10 cellular contexts compared by ENCODE assay signal in the genomic region with DNA sequence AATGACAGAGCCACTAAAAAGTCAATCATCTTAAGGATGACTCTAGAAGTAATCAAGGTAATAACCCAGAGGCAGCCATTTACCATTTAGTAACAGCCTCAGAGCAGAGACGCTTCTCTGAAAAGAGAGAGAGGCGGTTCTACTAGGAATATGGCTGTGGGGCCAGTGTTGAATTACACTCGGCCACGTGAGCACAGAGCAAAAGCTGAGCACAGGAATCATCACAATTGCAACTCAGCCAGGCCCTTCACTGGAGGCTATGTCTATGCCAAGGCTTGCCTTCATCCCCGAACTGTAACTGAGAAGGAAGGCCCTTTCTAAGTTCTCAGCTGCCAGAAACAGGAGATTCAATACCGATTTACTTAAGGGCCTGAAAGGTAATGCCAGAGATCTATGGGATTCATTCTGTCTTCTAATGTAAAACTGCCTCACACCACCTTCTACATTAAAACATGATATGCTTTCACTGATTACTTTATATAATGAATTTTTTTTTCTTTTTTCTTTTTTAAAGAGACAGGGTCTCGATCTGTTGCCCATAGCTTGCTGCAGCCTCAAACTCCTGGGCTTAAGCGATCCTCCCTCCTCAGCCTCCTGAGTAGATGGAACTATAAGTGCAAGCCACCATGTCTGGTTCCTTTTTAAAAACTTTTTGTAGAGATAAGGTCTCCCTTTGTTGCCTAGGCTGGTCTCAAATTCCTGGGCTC.
A peak's percentile ranks its signal among the peaks of the same experiment; 100 is the strongest.
DNase-seq lines count a peak whose midpoint lies in the region; ATAC-seq and TF ChIP-seq lines count a peak whose summit lies in the region.
"Had no signal": no experiment of that assay in that cellular context is flagged by ENCODE, and none has a peak within 500 bp of the region (broad histone marks: within the 10 kb centered on the region; RNA-seq: fewer than 3 reads in every experiment).

No MANE protein-coding gene starts in this region.

- H3K4me1 Mint-ChIP-seq in osteocyte (ENCODE audit: unreplicated experiment): peaks cover 8% of the 10 kb centered on the region
- peaks cover 8% of the 10 kb centered on the region for H3K4me1 Mint-ChIP-seq in T-helper 17 cell

- H3K4me3 Mint-ChIP-seq in osteocyte (ENCODE audit: unreplicated experiment) (no peak overlapping the region), T-helper 17 cell (no peak overlapping the region)
- H3K4me3 Mint-ChIP-seq: activated naive CD8-positive, alpha-beta T cell treated with anti-CD3 and anti-CD28 coated beads, Interleukin-2, amount 10 ng/mL, durations not matched to agents 7 days and 5 days had no signal

- H3K27me3 Mint-ChIP-seq in osteocyte (ENCODE audit: unreplicated experiment): no peaks in the 10 kb centered on the region
- no peaks in the 10 kb centered on the region for H3K27me3 Mint-ChIP-seq in T-helper 17 cell
- H3K27me3 Mint-ChIP-seq: activated naive CD8-positive, alpha-beta T cell treated with anti-CD3 and anti-CD28 coated beads, Interleukin-2, amount 10 ng/mL, durations not matched to agents 7 days and 5 days had no signal

- no peaks in the 10 kb centered on the region for H3K9me3 Mint-ChIP-seq in osteocyte (ENCODE audit: unreplicated experiment)
- H3K9me3 Mint-ChIP-seq: activated naive CD8-positive, alpha-beta T cell treated with anti-CD3 and anti-CD28 coated beads, Interleukin-2, amount 10 ng/mL, durations not matched to agents 7 days and 5 days had no signal

- ATAC-seq in T-helper 17 cell: no peak
- ATAC-seq: stimulated activated naive CD8-positive, alpha-beta T cell treated with anti-CD3 and anti-CD28 coated beads, Interleukin-15, Interleukin-2, amounts not matched to agents 100 U/mL and 50 U/mL, for 24 hours had no signal

- DNase-seq in ELF-1 (ENCODE audit: low read depth, low spot score): peak; percentile 72
- DNase-seq in RPMI7951 (ENCODE audit: low read depth): peak; percentile 9
- peak; percentile 42 for DNase-seq in fibroblast of villous mesenchyme (ENCODE audit: low read depth)
- no peak for DNase-seq in osteocyte (ENCODE audit: extremely low spot score, unreplicated experiment)
- no peak for DNase-seq in stimulated activated naive CD4-positive, alpha-beta T cell treated with Interleukin-2 at 50 U/mL for 16 hours (lab: John Stamatoyannopoulos, UW)
- no peak for DNase-seq in T-helper 17 cell
- no peak for DNase-seq in dermis blood vessel endothelial cell
- DNase-seq in DMS153 (lab: John Stamatoyannopoulos, UW): no peak
- DNase-seq: activated naive CD8-positive, alpha-beta T cell treated with anti-CD3 and anti-CD28 coated beads, Interleukin-2, amount 10 ng/mL, durations not matched to agents 7 days and 5 days; stimulated activated naive CD8-positive, alpha-beta T cell treated with anti-CD3 and anti-CD28 coated beads, Interleukin-15, Interleukin-2, amounts not matched to agents 100 U/mL and 50 U/mL, for 24 hours had no signal

- H3K4me3 ChIP-seq in fibroblast of villous mesenchyme (ENCODE audit: low read depth, low read length): no peak overlapping the region

- TF ChIP-seq CTCF in fibroblast of villous mesenchyme (IDR thresholded peaks at IDR 0.05; ENCODE audit: insufficient read depth, low read depth, low read length): no peak
- TF ChIP-seq CTCF in osteocyte (IDR thresholded peaks at IDR 0.05): no peak

- peaks cover 1% of the 10 kb centered on the region for H3K36me3 Mint-ChIP-seq in osteocyte (ENCODE audit: unreplicated experiment)
- H3K36me3 Mint-ChIP-seq in T-helper 17 cell (ENCODE audit: low read depth): peaks cover 2% of the 10 kb centered on the region

- H3K27ac Mint-ChIP-seq in osteocyte (ENCODE audit: unreplicated experiment) (peak overlapping the region; percentile 81), T-helper 17 cell (no peak overlapping the region)
- H3K27ac Mint-ChIP-seq: activated naive CD8-positive, alpha-beta T cell treated with anti-CD3 and anti-CD28 coated beads, Interleukin-2, amount 10 ng/mL, durations not matched to agents 7 days and 5 days had no signal

- no peaks in the 10 kb centered on the region for H3K9me3 ChIP-seq in T-helper 17 cell (ENCODE audit: control insufficient read depth, low read length, poor library complexity, severe bottlenecking)

Comparison
In these comparisons a context has a peak if more than half of its experiments do, and no peak if none do; other contexts are left out.
1. DNase-seq: peak in ELF-1 (single experiment), RPMI7951 (single experiment) and fibroblast of villous mesenchyme (single experiment); none in osteocyte (single experiment), stimulated activated naive CD4-positive, alpha-beta T cell treated with Interleukin-2 at 50 U/mL for 16 hours (single experiment), T-helper 17 cell (0 of 3), dermis blood vessel endothelial cell (single experiment) and DMS153 (single experiment).